ENCODE assay signal across 8 cellular contexts in genomic region chr9:93094294-93095204, GRCh38. TPM values are rescaled to one million over a fixed set of nuclear protein-coding genes. Genes with fewer than 3 reads are reported as not detected.
DNase-seq lines count a peak whose midpoint lies in the region; ATAC-seq, FAIRE-seq and TF ChIP-seq lines count a peak whose summit lies in the region.

No MANE protein-coding gene starts in this region.

- TF ChIP-seq RAD21 in HepG2 (CRISPR knock-in tag; IDR thresholded peaks at IDR 0.05), result no peak

- ATAC-seq in HepG2 (no peak), GM18907 (IDR thresholded peaks at IDR 0.05; ENCODE audit: unreplicated experiment) (no peak)

- TF ChIP-seq POLR2A in GM19193 (IDR thresholded peaks at IDR 0.05; ENCODE audit: extremely low read depth, insufficient read depth, insufficient read length), result peak; percentile 8
- TF ChIP-seq POLR2A in HepG2 (IDR thresholded peaks at IDR 0.05; ENCODE audit: insufficient read depth in 1 of 2, low read depth in 2 of 2, low read length in 2 of 2), result no peak

- peak overlapping the region; percentile 79 for H3K9ac ChIP-seq in HepG2 (ENCODE audit: insufficient read depth, low read depth, low read length)
- peak overlapping the region; percentile 63 to 82 (median 76) for H3K9ac ChIP-seq in subcutaneous abdominal adipose tissue (ENCODE audit: low read length in 5 of 5)

- H3K27me3 ChIP-seq in bronchial epithelial cell (ENCODE audit: control insufficient read depth, insufficient read depth, low read length) (no peaks in the 10 kb centered on the region), HepG2 (ENCODE audit: control insufficient read depth in 1 of 2, insufficient read depth in 2 of 2, low read length in 2 of 2) (peaks cover 0 to 1% of the 10 kb centered on the region in 2 experiments; a peak in 1 of 5 replicates), subcutaneous abdominal adipose tissue (ENCODE audit: control insufficient read depth in 5 of 5, insufficient read depth in 4 of 5, low read length in 5 of 5) (no peaks in the 10 kb centered on the region)

- no peaks in the 10 kb centered on the region for H3K9me3 ChIP-seq in HepG2 (ENCODE audit: low read length)
- H3K9me3 ChIP-seq in subcutaneous abdominal adipose tissue (ENCODE audit: control insufficient read depth in 5 of 5, low read length in 5 of 5), result peaks cover 0 to 10% (median 5%) of the 10 kb centered on the region in 5 donors

- H3K36me3 ChIP-seq in bronchial epithelial cell (ENCODE audit: control insufficient read depth, insufficient read depth, low read length), result no peaks in the 10 kb centered on the region
- no peaks in the 10 kb centered on the region for H3K36me3 ChIP-seq in HepG2 (replicated peaks in 1 of 2; ENCODE audit: control insufficient read depth in 1 of 2, insufficient read depth in 2 of 2, low read length in 2 of 2)
- H3K36me3 ChIP-seq in subcutaneous abdominal adipose tissue (ENCODE audit: control insufficient read depth in 5 of 5, insufficient read depth in 5 of 5, low read length in 5 of 5), result no peaks in the 10 kb centered on the region

- in situ Hi-C loops in HepG2 (cut with HindIII; ENCODE audit: extremely low pct_ligation_motif_present, low pct_unique_long_range_greater_than_20kb), result no loop called here

- CTCF ChIA-PET in HepG2 (lab: Yijun Ruan, JAX; ENCODE audit: low intra/inter-chr PET ratio, low total read pairs), result no interaction called here

- WGBS in HepG2 (ENCODE audit: low lambda C conversion rate), result 25% methylated on average over 12 of the region's 13 CpGs

- no peak overlapping the region for H2AFZ ChIP-seq in HepG2 (ENCODE audit: low read length)

- H3K4me1 ChIP-seq in HepG2 (ENCODE audit: insufficient read depth, low read length) (peaks cover 80% of the 10 kb centered on the region), subcutaneous abdominal adipose tissue (ENCODE audit: control insufficient read depth in 5 of 5, insufficient read depth in 5 of 5, low read length in 5 of 5) (peaks cover 10 to 64% (median 56%) of the 10 kb centered on the region in 5 donors)

- POLR2A ChIA-PET in HepG2 (lab: Yijun Ruan, JAX), result interaction anchor here (1.0 to 3.4 kb wide), 7 partner anchors 11 to 61 kb away, joined by 3 to 21 read pairs (median 6); partner anchors contain the start of gene NINJ1

- FAIRE-seq in bronchial epithelial cell (lab: Jason Lieb, UNC) (no peak), HepG2 (lab: Jason Lieb, UNC) (no peak)

- H3K4me3 ChIP-seq in bronchial epithelial cell (ENCODE audit: low read depth, low read length) (peak overlapping the region; percentile 43), HepG2 (replicated peaks in 1 of 3; ENCODE audit: insufficient read depth in 1 of 3, low read depth in 2 of 3, low read length in 3 of 3) (peak overlapping the region; percentile 61 to 80 (median 78)), subcutaneous abdominal adipose tissue (ENCODE audit: low read depth in 1 of 5, low read length in 5 of 5) (peak overlapping the region; percentile 46 to 70 (median 65))

- DNase-seq in NOMO-1 treated with dmso at 0.1 percent for 144 hours (lab: John Stamatoyannopoulos, UW; ENCODE audit: unreplicated experiment) (peak; percentile 87), bronchial epithelial cell (ENCODE audit: low read depth) (no peak), HepG2 (ENCODE audit: low spot score) (no peak), glomerular visceral epithelial cell (ENCODE audit: extremely low spot score) (no peak), DMS79 (lab: John Stamatoyannopoulos, UW) (no peak)

- H3K27ac ChIP-seq in HepG2 (ENCODE audit: extremely low read length, insufficient read depth, low read length) (peak overlapping the region; percentile 73), subcutaneous abdominal adipose tissue (ENCODE audit: low read depth, low read length) (peak overlapping the region; percentile 95)

- H3K79me2 ChIP-seq in HepG2 (ENCODE audit: insufficient read depth, low read length), result peaks cover 17% of the 10 kb centered on the region

- H3K4me2 ChIP-seq in HepG2 (ENCODE audit: low read depth, low read length), result peak overlapping the region; percentile 82

- H4K20me1 ChIP-seq in HepG2 (ENCODE audit: insufficient read depth, low read length), result no peaks in the 10 kb centered on the region; the same call in 1 of the 2 replicates

- no peak for TF ChIP-seq EP300 in HepG2 (IDR thresholded peaks at IDR 0.05; ENCODE audit: low read depth in 2 of 2, low read length in 2 of 2)
- no peak for TF ChIP-seq EP300 in HepG2 (CRISPR knock-in tag; IDR thresholded peaks at IDR 0.05; ENCODE audit: borderline replicate concordance)

- TF ChIP-seq CTCF in bronchial epithelial cell (IDR thresholded peaks at IDR 0.05; ENCODE audit: insufficient read depth, low read length, severe bottlenecking) (no peak), HepG2 (CRISPR knock-in tag; IDR thresholded peaks at IDR 0.05) (no peak; the same call in 1 of the 2 replicates)

- intact Hi-C loops in HepG2 (cut with micrococcal nuclease; ENCODE audit: unreplicated experiment), result loop anchor here (1.0 kb wide), 1 partner anchor 32 kb away; no protein-coding TSS in a partner anchor

- BruUV-seq in HepG2 (replicated peaks; lab: Mats Ljungman, UMichigan), result TSS peak; percentile 96

RNA-seq across cellular contexts. Expression of gene CARD19, which starts 1.5 kb away (rescaled TPM):
- total RNA-seq in bronchial epithelial cell (43.4 and 47.9 TPM in 2 replicates), HepG2 (2016; rRNA removed; fragmentation: Illumina TruSeq; extraction: Trizol) (15.2 and 18.4 TPM in 2 replicates)
- total RNA-seq in HepG2 (2016; cell fraction: cytosol; rRNA removed; fragmentation: Illumina TruSeq; extraction: Trizol; ENCODE audit: low read depth), result 15.8 and 20.2 TPM in 2 replicates
- total RNA-seq in HepG2 (2016; cell fraction: insoluble cytoplasmic fraction; rRNA removed; fragmentation: Illumina TruSeq; extraction: Trizol), result 18.6 and 20.5 TPM in 2 replicates
- total RNA-seq in HepG2 (2016; cell fraction: membrane; rRNA removed; fragmentation: Illumina TruSeq; extraction: Trizol), result 17.3 and 29.5 TPM in 2 replicates
- total RNA-seq in HepG2 (2016; cell fraction: nucleus; rRNA removed; fragmentation: Illumina TruSeq; extraction: Trizol), result 8.3 and 12.2 TPM in 2 replicates
- 47.2 and 62.0 TPM in 2 replicates for polyA plus RNA-seq in HepG2 (2011; rRNA removed)
- 33.8 and 73.1 TPM in 2 replicates for polyA plus RNA-seq in HepG2 (2011; cell fraction: cytosol; rRNA removed)
- polyA plus RNA-seq in HepG2 (2011; cell fraction: nucleus; rRNA removed), result 101 and 106 TPM in 2 replicates
- polyA plus RNA-seq in HepG2 (2012), result 14.6 TPM in 2 replicates
- polyA plus RNA-seq in HepG2 (2016; cell fraction: cytosol; fragmentation: Illumina TruSeq; extraction: Trizol; ENCODE audit: low read depth), result 16.0 and 27.0 TPM in 2 replicates
- 14.7 and 18.5 TPM in 2 replicates for polyA plus RNA-seq in HepG2 (2016; cell fraction: insoluble cytoplasmic fraction; fragmentation: Illumina TruSeq; extraction: Trizol; ENCODE audit: low read depth)
- polyA plus RNA-seq in HepG2 (2016; cell fraction: membrane; fragmentation: Illumina TruSeq; extraction: Trizol; ENCODE audit: low read depth), result 13.4 and 18.5 TPM in 2 replicates
- 25.1 and 25.9 TPM in 2 replicates for polyA plus RNA-seq in HepG2 (2016; cell fraction: nucleus; fragmentation: Illumina TruSeq; extraction: Trizol; ENCODE audit: insufficient read depth, low read depth)
- polyA minus RNA-seq in HepG2 (2011; rRNA and poly(A)+ RNA removed; ENCODE audit: low replicate concordance), result 11.5 and 28.1 TPM in 2 replicates
- polyA minus RNA-seq in HepG2 (2011; cell fraction: cytosol; rRNA and poly(A)+ RNA removed), result 14.0 and 17.6 TPM in 2 replicates
- 11.3 and 12.8 TPM in 2 replicates for polyA minus RNA-seq in HepG2 (2011; cell fraction: nucleus; rRNA and poly(A)+ RNA removed)

RNA-seq across cellular contexts. Expression of gene SUSD3, which starts 36.0 kb away (rescaled TPM):
- total RNA-seq in bronchial epithelial cell, result 0.26 TPM in 1 of 2 replicates, not detected in the other
- total RNA-seq in HepG2 (2016; rRNA removed; fragmentation: Illumina TruSeq; extraction: Trizol), result 6.0 and 7.0 TPM in 2 replicates
- 10.2 and 12.4 TPM in 2 replicates for total RNA-seq in HepG2 (2016; cell fraction: cytosol; rRNA removed; fragmentation: Illumina TruSeq; extraction: Trizol; ENCODE audit: low read depth)
- total RNA-seq in HepG2 (2016; cell fraction: insoluble cytoplasmic fraction; rRNA removed; fragmentation: Illumina TruSeq; extraction: Trizol), result 6.3 and 8.8 TPM in 2 replicates
- 10.0 and 14.6 TPM in 2 replicates for total RNA-seq in HepG2 (2016; cell fraction: membrane; rRNA removed; fragmentation: Illumina TruSeq; extraction: Trizol)
- total RNA-seq in HepG2 (2016; cell fraction: nucleus; rRNA removed; fragmentation: Illumina TruSeq; extraction: Trizol), result 4.9 and 5.2 TPM in 2 replicates
- 9.1 and 11.7 TPM in 2 replicates for polyA plus RNA-seq in HepG2 (2011; rRNA removed)
- 6.2 and 9.7 TPM in 2 replicates for polyA plus RNA-seq in HepG2 (2011; cell fraction: cytosol; rRNA removed)
- polyA plus RNA-seq in HepG2 (2011; cell fraction: nucleus; rRNA removed), result 4.6 and 5.9 TPM in 2 replicates
- 4.2 and 5.4 TPM in 2 replicates for polyA plus RNA-seq in HepG2 (2012)
- 12.5 and 16.5 TPM in 2 replicates for polyA plus RNA-seq in HepG2 (2016; cell fraction: cytosol; fragmentation: Illumina TruSeq; extraction: Trizol; ENCODE audit: low read depth)
- 5.3 and 7.1 TPM in 2 replicates for polyA plus RNA-seq in HepG2 (2016; cell fraction: insoluble cytoplasmic fraction; fragmentation: Illumina TruSeq; extraction: Trizol; ENCODE audit: low read depth)
- 12.6 and 14.6 TPM in 2 replicates for polyA plus RNA-seq in HepG2 (2016; cell fraction: membrane; fragmentation: Illumina TruSeq; extraction: Trizol; ENCODE audit: low read depth)
- polyA plus RNA-seq in HepG2 (2016; cell fraction: nucleus; fragmentation: Illumina TruSeq; extraction: Trizol; ENCODE audit: insufficient read depth, low read depth), result 9.7 and 10.7 TPM in 2 replicates
- polyA minus RNA-seq in HepG2 (2011; rRNA and poly(A)+ RNA removed; ENCODE audit: low replicate concordance), result 7.9 TPM in 1 of 2 replicates, not detected in the other
- polyA minus RNA-seq in HepG2 (2011; cell fraction: cytosol; rRNA and poly(A)+ RNA removed), result 1.8 and 2.8 TPM in 2 replicates
- 0.90 and 0.99 TPM in 2 replicates for polyA minus RNA-seq in HepG2 (2011; cell fraction: nucleus; rRNA and poly(A)+ RNA removed)

RNA-seq across cellular contexts. Expression of gene NINJ1, which starts 39.5 kb away (rescaled TPM):
- total RNA-seq in bronchial epithelial cell (13.4 and 15.9 TPM in 2 replicates), HepG2 (2016; rRNA removed; fragmentation: Illumina TruSeq; extraction: Trizol) (77.1 and 92.1 TPM in 2 replicates)
- total RNA-seq in HepG2 (2016; cell fraction: cytosol; rRNA removed; fragmentation: Illumina TruSeq; extraction: Trizol; ENCODE audit: low read depth), result 104 and 127 TPM in 2 replicates
- total RNA-seq in HepG2 (2016; cell fraction: insoluble cytoplasmic fraction; rRNA removed; fragmentation: Illumina TruSeq; extraction: Trizol), result 66.8 and 94.8 TPM in 2 replicates
- total RNA-seq in HepG2 (2016; cell fraction: membrane; rRNA removed; fragmentation: Illumina TruSeq; extraction: Trizol), result 149 and 180 TPM in 2 replicates
- total RNA-seq in HepG2 (2016; cell fraction: nucleus; rRNA removed; fragmentation: Illumina TruSeq; extraction: Trizol), result 48.9 and 58.7 TPM in 2 replicates
- polyA plus RNA-seq in HepG2 (2011; rRNA removed), result 81.2 and 109 TPM in 2 replicates
- polyA plus RNA-seq in HepG2 (2011; cell fraction: cytosol; rRNA removed), result 83.2 and 110 TPM in 2 replicates
- 62.3 and 83.6 TPM in 2 replicates for polyA plus RNA-seq in HepG2 (2011; cell fraction: nucleus; rRNA removed)
- polyA plus RNA-seq in HepG2 (2012), result 77.3 and 145 TPM in 2 replicates
- polyA plus RNA-seq in HepG2 (2016; cell fraction: cytosol; fragmentation: Illumina TruSeq; extraction: Trizol; ENCODE audit: low read depth), result 196 and 226 TPM in 2 replicates
- 104 and 130 TPM in 2 replicates for polyA plus RNA-seq in HepG2 (2016; cell fraction: insoluble cytoplasmic fraction; fragmentation: Illumina TruSeq; extraction: Trizol; ENCODE audit: low read depth)
- polyA plus RNA-seq in HepG2 (2016; cell fraction: membrane; fragmentation: Illumina TruSeq; extraction: Trizol; ENCODE audit: low read depth), result 235 and 242 TPM in 2 replicates
- polyA plus RNA-seq in HepG2 (2016; cell fraction: nucleus; fragmentation: Illumina TruSeq; extraction: Trizol; ENCODE audit: insufficient read depth, low read depth), result 122 and 127 TPM in 2 replicates
- 22.5 and 101 TPM in 2 replicates for polyA minus RNA-seq in HepG2 (2011; rRNA and poly(A)+ RNA removed; ENCODE audit: low replicate concordance)
- 26.1 and 26.7 TPM in 2 replicates for polyA minus RNA-seq in HepG2 (2011; cell fraction: cytosol; rRNA and poly(A)+ RNA removed)
- 17.8 and 21.8 TPM in 2 replicates for polyA minus RNA-seq in HepG2 (2011; cell fraction: nucleus; rRNA and poly(A)+ RNA removed)
